In the genomic region with DNA sequence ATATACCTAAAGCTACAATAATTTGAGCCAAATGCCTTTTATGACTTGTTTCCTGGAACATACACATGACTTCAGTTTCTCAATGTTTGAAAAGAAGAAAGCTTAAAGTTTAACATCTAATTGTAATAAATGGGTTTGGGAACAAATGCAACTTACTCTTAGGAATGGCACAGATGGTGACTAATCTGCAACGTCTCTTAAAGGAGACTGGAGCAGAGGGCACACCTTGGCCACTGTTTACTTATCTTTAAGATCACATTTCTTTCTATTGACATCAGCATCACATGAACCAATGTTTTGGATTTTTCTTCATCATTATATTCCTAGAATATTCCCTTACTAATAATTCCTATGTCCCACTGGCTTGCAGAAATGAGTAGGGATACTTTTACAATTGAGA, we compare ENCODE assay signal across 22 cellular contexts.
"Had no signal": no experiment of that assay in that cellular context is flagged by ENCODE, and none has a peak within 500 bp of the region (broad histone marks: within the 10 kb centered on the region; RNA-seq: fewer than 3 reads in every experiment).

No MANE protein-coding gene starts in this region.

- DNase-seq: activated CD4-positive, alpha-beta memory T cell treated with anti-CD3 and anti-CD28 coated beads, Interleukin-2, amount 10 ng/mL, durations not matched to agents 7 days and 5 days; activated CD4-positive, alpha-beta T cell treated with anti-CD3 and anti-CD28 coated beads for 4 hours; activated naive CD4-positive, alpha-beta T cell treated with anti-CD3 and anti-CD28 coated beads, Interleukin-2, amount 10 ng/mL, durations not matched to agents 7 days and 5 days; activated naive CD8-positive, alpha-beta T cell treated with anti-CD3 and anti-CD28 coated beads, Interleukin-2, amount 50 U/mL, for 24 hours; activated T-cell treated with anti-CD3 and anti-CD28 coated beads, Interleukin-2, amount 50 U/mL, for 1 hour; anterior cingulate cortex; central memory CD4-positive, alpha-beta T cell; dorsolateral prefrontal cortex; erythroblast; gastrocnemius medialis; head of caudate nucleus; kidney; left ventricle myocardium superior; mesenchymal stem cell; naive thymus-derived CD4-positive, alpha-beta T cell; ovary; sigmoid colon; stimulated activated naive CD4-positive, alpha-beta T cell; T-cell had no signal

- FAIRE-seq: colon, kidney had no signal

- H3K36me3 ChIP-seq: gastrocnemius medialis, ovary, sigmoid colon had no signal

- H3K4me1 ChIP-seq: gastrocnemius medialis, sigmoid colon had no signal

- ATAC-seq: activated naive CD8-positive, alpha-beta T cell treated with anti-CD3 and anti-CD28 coated beads, Interleukin-2, amount 50 U/mL, for 24 hours; activated T-helper 17 cell treated with anti-CD3 and anti-CD28 coated beads, Interleukin-2, amount 50 U/mL, for 72 hours; gastrocnemius medialis; left ventricle myocardium superior; naive thymus-derived CD4-positive, alpha-beta T cell; T-cell; WTC11 had no signal

- H3K27me3 ChIP-seq: gastrocnemius medialis, ovary, sigmoid colon had no signal

- H3K4me3 ChIP-seq: dorsolateral prefrontal cortex, gastrocnemius medialis, ovary, sigmoid colon had no signal

- H3K27ac ChIP-seq: dorsolateral prefrontal cortex, gastrocnemius medialis, ovary, sigmoid colon had no signal

- H3K9me3 ChIP-seq: gastrocnemius medialis, ovary, sigmoid colon had no signal
